In the genomic region with DNA sequence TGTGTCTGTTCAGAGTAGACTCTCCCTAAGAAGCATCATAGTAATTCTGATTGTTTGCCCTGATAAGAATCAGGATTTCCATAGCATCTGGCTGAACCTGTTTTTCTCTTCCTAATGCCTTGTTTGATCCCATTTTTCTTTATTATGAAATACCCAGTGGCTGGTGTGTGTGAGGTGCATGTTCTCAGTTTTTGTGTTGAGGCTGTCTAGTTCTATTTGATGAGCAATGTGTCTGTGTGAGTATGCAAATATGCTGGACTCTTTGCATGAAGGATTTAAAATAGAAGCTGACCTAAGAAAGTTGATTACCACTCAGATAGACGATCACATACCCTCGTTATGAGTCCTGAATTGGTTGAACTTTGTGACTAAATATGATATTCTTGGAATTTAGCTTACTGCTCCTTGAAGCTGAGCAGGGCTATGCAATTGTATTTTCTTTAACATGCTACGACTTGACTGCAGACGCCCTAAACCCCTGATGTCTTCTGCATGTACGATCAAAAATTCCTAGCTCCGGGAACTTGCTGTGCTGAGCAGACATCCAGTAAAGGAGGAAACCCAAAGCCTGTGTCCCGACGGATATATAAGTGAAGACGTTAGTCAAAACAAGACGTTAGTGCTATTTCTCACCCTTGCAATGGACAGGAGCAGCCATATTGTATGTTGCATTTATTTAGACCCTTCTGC, we compare ENCODE assay signal across 9 cellular contexts. TPM values are rescaled to one million over a fixed set of nuclear protein-coding genes. Genes with fewer than 3 reads are reported as not detected.
DNase-seq lines count a peak whose midpoint lies in the region; ATAC-seq, FAIRE-seq and TF ChIP-seq lines count a peak whose summit lies in the region.
"Had no signal": no experiment of that assay in that cellular context is flagged by ENCODE, and none has a peak within 500 bp of the region (broad histone marks: within the 10 kb centered on the region; RNA-seq: fewer than 3 reads in every experiment).

No MANE protein-coding gene starts in this region.

- FAIRE-seq in bronchial epithelial cell (lab: Jason Lieb, UNC), result peak; percentile 55

- no peaks in the 10 kb centered on the region for H3K36me3 ChIP-seq in bronchial epithelial cell (ENCODE audit: control insufficient read depth, insufficient read depth, low read length)
- no peaks in the 10 kb centered on the region for H3K36me3 ChIP-seq in vagina

- H3K4me1 ChIP-seq in vagina, result peaks cover 76% of the 10 kb centered on the region

- DNase-seq in bronchial epithelial cell (ENCODE audit: low read depth), result peak; percentile 99
- DNase-seq in activated naive CD4-positive, alpha-beta T cell treated with Interleukin-2 at 50 U/mL for 16 hours, result no peak
- no peak for DNase-seq in Right ventricle myocardium inferior (ENCODE audit: missing footprints)
- no peak for DNase-seq in vagina (ENCODE audit: extremely low spot score in 2 of 2)
- DNase-seq: effector CD4-positive, alpha-beta T cell had no signal

- ATAC-seq in GM19455 (IDR thresholded peaks at IDR 0.05; ENCODE audit: unreplicated experiment), result peak; percentile 58
- ATAC-seq in HG03439 (IDR thresholded peaks at IDR 0.05; ENCODE audit: unreplicated experiment), result peak; percentile 63
- ATAC-seq in HG02840 (IDR thresholded peaks at IDR 0.05; ENCODE audit: low FRiP score, unreplicated experiment), result no peak
- no peak for ATAC-seq in Right ventricle myocardium inferior

- H3K4me3 ChIP-seq in bronchial epithelial cell (ENCODE audit: low read depth, low read length) (no peak overlapping the region), vagina (no peak overlapping the region)

- H3K27ac ChIP-seq in 22Rv1, result peak overlapping the region; percentile 35; the same call in 1 of the 2 replicates
- no peak overlapping the region for H3K27ac ChIP-seq in vagina

- H3K27me3 ChIP-seq in bronchial epithelial cell (ENCODE audit: control insufficient read depth, insufficient read depth, low read length) (no peaks in the 10 kb centered on the region), vagina (no peaks in the 10 kb centered on the region)

- TF ChIP-seq CTCF in 22Rv1 (IDR thresholded peaks at IDR 0.05) (no peak), bronchial epithelial cell (IDR thresholded peaks at IDR 0.05; ENCODE audit: insufficient read depth, low read length, severe bottlenecking) (no peak), vagina (IDR thresholded peaks at IDR 0.05) (no peak)

- no peaks in the 10 kb centered on the region for H3K9me3 ChIP-seq in vagina

- intact Hi-C loops in Right ventricle myocardium inferior (cut with DNase I) (no loop called here), vagina (cut with DNase I) (no loop called here)

- TF ChIP-seq POLR2A in vagina (IDR thresholded peaks at IDR 0.05), result no peak

RNA-seq across cellular contexts. Expression of gene SETBP1, which starts 51.3 kb away (rescaled TPM):
- total RNA-seq in bronchial epithelial cell (1.3 and 1.8 TPM in 2 replicates), Right ventricle myocardium inferior (7.1 TPM), vagina (38.1 TPM)

Comparison
In these comparisons a context has a peak if more than half of its experiments do, and no peak if none do; other contexts are left out.
1. ATAC-seq: peak in GM19455 (single experiment) and HG03439 (single experiment); none in HG02840 (single experiment) and Right ventricle myocardium inferior (single experiment).